In the genomic region with DNA sequence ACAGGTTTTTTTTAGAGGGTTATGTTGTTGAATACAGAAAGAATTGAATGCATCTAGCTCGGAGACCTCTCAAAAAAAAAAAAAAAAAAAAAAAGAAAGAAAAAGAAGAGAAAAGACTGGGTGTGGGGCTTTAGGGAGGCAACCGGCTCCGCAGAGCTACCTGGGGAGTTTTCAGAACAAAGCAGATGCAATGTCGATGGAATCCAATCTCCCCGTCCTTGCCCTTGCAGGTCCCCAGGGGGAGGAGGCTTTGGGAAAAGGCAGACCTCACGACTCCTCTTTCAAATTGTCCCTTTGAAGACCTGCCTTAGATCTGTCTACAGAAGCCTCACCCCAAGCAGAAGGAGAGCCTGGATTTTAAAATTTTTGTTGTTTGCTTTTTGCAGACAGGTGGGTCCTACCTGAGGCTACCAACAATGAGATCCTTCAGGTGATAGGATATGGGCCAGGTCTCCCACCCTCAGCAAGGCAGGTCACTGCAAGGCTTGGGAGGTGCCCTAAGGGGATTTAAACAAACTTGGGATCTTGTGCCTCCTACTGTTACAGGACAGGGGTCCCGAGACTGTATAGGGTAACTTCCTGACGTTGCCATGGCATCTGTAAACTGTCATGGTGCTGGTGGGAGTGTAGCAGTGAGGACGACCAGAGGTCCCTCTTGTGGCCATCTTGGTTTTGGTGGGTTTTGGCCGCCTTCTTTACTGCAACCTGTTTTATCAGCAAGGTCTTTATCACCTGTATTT, we compare ENCODE assay signal across 13 cellular contexts.
A peak's percentile ranks its signal among the peaks of the same experiment; 100 is the strongest.
DNase-seq lines count a peak whose midpoint lies in the region; ATAC-seq and TF ChIP-seq lines count a peak whose summit lies in the region.
"Had no signal": no experiment of that assay in that cellular context is flagged by ENCODE, and none has a peak within 500 bp of the region (broad histone marks: within the 10 kb centered on the region; RNA-seq: fewer than 3 reads in every experiment).

No MANE protein-coding gene starts in this region.

- H3K9me3 ChIP-seq in esophagus (ENCODE audit: control insufficient read depth in 2 of 2, insufficient read depth in 1 of 2, low read depth in 1 of 2, low read length in 1 of 2) = peaks cover 0 to 2% of the 10 kb centered on the region in 2 donors
- H3K9me3 ChIP-seq: adrenal gland had no signal

- peaks cover 18% of the 10 kb centered on the region for H3K27me3 Mint-ChIP-seq in activated naive CD8-positive, alpha-beta T cell treated with anti-CD3 and anti-CD28 coated beads, Interleukin-2, amount 10 ng/mL, durations not matched to agents 7 days and 5 days
- H3K27me3 Mint-ChIP-seq in activated naive CD8-positive, alpha-beta T cell treated with anti-CD3 and anti-CD28 coated beads for 36 hours = no peaks in the 10 kb centered on the region
- peaks cover 17% of the 10 kb centered on the region for H3K27me3 Mint-ChIP-seq in T-helper 2 cell treated with Interferon-gamma antibody and Interleukin-4, amounts not matched to agents 5 μg/mL and 100 μg/mL, for 36 hours (ENCODE audit: low read depth)
- peaks cover 33% of the 10 kb centered on the region for H3K27me3 Mint-ChIP-seq in progenitor cell of endocrine pancreas

- H3K4me1 ChIP-seq in esophagus (ENCODE audit: control insufficient read depth in 2 of 2, insufficient read depth in 2 of 2, low read length in 1 of 2) = no peaks in the 10 kb centered on the region
- H3K4me1 ChIP-seq: adrenal gland had no signal

- H3K4me1 Mint-ChIP-seq in activated naive CD8-positive, alpha-beta T cell treated with anti-CD3 and anti-CD28 coated beads, Interleukin-2, amount 10 ng/mL, durations not matched to agents 7 days and 5 days = peaks cover 11% of the 10 kb centered on the region
- H3K4me1 Mint-ChIP-seq in activated naive CD8-positive, alpha-beta T cell treated with anti-CD3 and anti-CD28 coated beads for 36 hours = no peaks in the 10 kb centered on the region
- H3K4me1 Mint-ChIP-seq in T-helper 2 cell treated with Interferon-gamma antibody and Interleukin-4, amounts not matched to agents 5 μg/mL and 100 μg/mL, for 36 hours (ENCODE audit: low read depth) = peaks cover 5% of the 10 kb centered on the region
- H3K4me1 Mint-ChIP-seq in progenitor cell of endocrine pancreas (ENCODE audit: low read depth) = peaks cover 7% of the 10 kb centered on the region

- TF ChIP-seq CTCF in progenitor cell of endocrine pancreas (IDR thresholded peaks at IDR 0.05; ENCODE audit: unreplicated experiment) = peak; percentile 25

- no peaks in the 10 kb centered on the region for H3K36me3 ChIP-seq in esophagus (ENCODE audit: control insufficient read depth in 2 of 2, insufficient read depth in 2 of 2, low read length in 1 of 2)
- H3K36me3 ChIP-seq: adrenal gland had no signal

- H3K27ac Mint-ChIP-seq in activated naive CD8-positive, alpha-beta T cell treated with anti-CD3 and anti-CD28 coated beads, Interleukin-2, amount 10 ng/mL, durations not matched to agents 7 days and 5 days = no peak overlapping the region
- H3K27ac Mint-ChIP-seq in activated naive CD8-positive, alpha-beta T cell treated with anti-CD3 and anti-CD28 coated beads for 36 hours = no peak overlapping the region
- no peak overlapping the region for H3K27ac Mint-ChIP-seq in T-helper 2 cell treated with Interferon-gamma antibody and Interleukin-4, amounts not matched to agents 5 μg/mL and 100 μg/mL, for 36 hours
- peak overlapping the region; percentile 43 for H3K27ac Mint-ChIP-seq in progenitor cell of endocrine pancreas
- H3K27ac Mint-ChIP-seq: dendritic cell treated with granulocyte-macrophage colony-stimulating factor and Interleukin-4, amounts not matched to agents 40 ng/mL and 50 ng/mL, for 4 days had no signal

- POLR2A ChIA-PET in activated naive CD8-positive, alpha-beta T cell treated with anti-CD3 and anti-CD28 coated beads, Interleukin-2, amount 10 ng/mL, durations not matched to agents 7 days and 5 days (lab: Charles Lee) = interaction anchor here (1.2 kb wide), 1 partner anchor 81 kb away, joined by 4 read pairs; no protein-coding TSS in a partner anchor

- WGBS in esophagus, 2 donors = 16 to 23% methylated on average over 10 of the region's 10 CpGs

- H3K4me3 Mint-ChIP-seq in activated naive CD8-positive, alpha-beta T cell treated with anti-CD3 and anti-CD28 coated beads, Interleukin-2, amount 10 ng/mL, durations not matched to agents 7 days and 5 days = no peak overlapping the region
- H3K4me3 Mint-ChIP-seq in activated naive CD8-positive, alpha-beta T cell treated with anti-CD3 and anti-CD28 coated beads for 36 hours = no peak overlapping the region
- H3K4me3 Mint-ChIP-seq in T-helper 2 cell treated with Interferon-gamma antibody and Interleukin-4, amounts not matched to agents 5 μg/mL and 100 μg/mL, for 36 hours = peak overlapping the region; percentile 18
- peak overlapping the region; percentile 6 for H3K4me3 Mint-ChIP-seq in progenitor cell of endocrine pancreas (ENCODE audit: low read depth)
- H3K4me3 Mint-ChIP-seq: dendritic cell treated with granulocyte-macrophage colony-stimulating factor and Interleukin-4, amounts not matched to agents 40 ng/mL and 50 ng/mL, for 4 days had no signal

- no peak overlapping the region for H3K4me3 ChIP-seq in esophagus (ENCODE audit: low read depth in 1 of 2, low read length in 2 of 2)
- H3K4me3 ChIP-seq: adrenal gland had no signal

- no peak for DNase-seq in activated naive CD8-positive, alpha-beta T cell treated with anti-CD3 and anti-CD28 coated beads, Interleukin-2, amount 10 ng/mL, durations not matched to agents 7 days and 5 days
- no peak for DNase-seq in activated naive CD8-positive, alpha-beta T cell treated with anti-CD3 and anti-CD28 coated beads for 36 hours
- no peak for DNase-seq in T-helper 2 cell treated with Interferon-gamma antibody and Interleukin-4, amounts not matched to agents 5 μg/mL and 100 μg/mL, for 36 hours (ENCODE audit: low spot score)
- DNase-seq in progenitor cell of endocrine pancreas (ENCODE audit: low spot score, unreplicated experiment) = no peak
- no peak for DNase-seq in putamen (ENCODE audit: low spot score)
- no peak for DNase-seq in NOMO-1 treated with DMSO at 0.1 percent for 48 hours (lab: John Stamatoyannopoulos, UW; ENCODE audit: unreplicated experiment)
- DNase-seq: adrenal gland; right cardiac atrium; stimulated activated CD4-positive, alpha-beta T cell treated with anti-CD3 and anti-CD28 coated beads, Interleukin-4, amount 100 ng/mL, for 4 hours had no signal

- H3K27ac ChIP-seq in esophagus (ENCODE audit: low read depth in 2 of 2, low read length in 1 of 2) = peak overlapping the region; percentile 31 to 76
- H3K27ac ChIP-seq: adrenal gland, RWPE1 had no signal

- ATAC-seq in activated naive CD8-positive, alpha-beta T cell treated with anti-CD3 and anti-CD28 coated beads, Interleukin-2, amount 10 ng/mL, durations not matched to agents 7 days and 5 days (ENCODE audit: low read depth) = peak; percentile 33
- no peak for ATAC-seq in GM18520 (IDR thresholded peaks at IDR 0.05; ENCODE audit: unreplicated experiment)
- ATAC-seq: right cardiac atrium had no signal

- H3K36me3 Mint-ChIP-seq in activated naive CD8-positive, alpha-beta T cell treated with anti-CD3 and anti-CD28 coated beads, Interleukin-2, amount 10 ng/mL, durations not matched to agents 7 days and 5 days = peaks cover 7% of the 10 kb centered on the region
- H3K36me3 Mint-ChIP-seq in activated naive CD8-positive, alpha-beta T cell treated with anti-CD3 and anti-CD28 coated beads for 36 hours = no peaks in the 10 kb centered on the region
- no peaks in the 10 kb centered on the region for H3K36me3 Mint-ChIP-seq in T-helper 2 cell treated with Interferon-gamma antibody and Interleukin-4, amounts not matched to agents 5 μg/mL and 100 μg/mL, for 36 hours (ENCODE audit: low read depth)
- H3K36me3 Mint-ChIP-seq in progenitor cell of endocrine pancreas (ENCODE audit: insufficient read depth) = no peaks in the 10 kb centered on the region

- no peaks in the 10 kb centered on the region for H3K27me3 ChIP-seq in esophagus (ENCODE audit: control insufficient read depth in 1 of 2, insufficient read depth in 2 of 2, low read length in 2 of 2)
- H3K27me3 ChIP-seq: adrenal gland had no signal

- H3K9me3 Mint-ChIP-seq in activated naive CD8-positive, alpha-beta T cell treated with anti-CD3 and anti-CD28 coated beads, Interleukin-2, amount 10 ng/mL, durations not matched to agents 7 days and 5 days = peaks cover 11% of the 10 kb centered on the region
- peaks cover 3% of the 10 kb centered on the region for H3K9me3 Mint-ChIP-seq in activated naive CD8-positive, alpha-beta T cell treated with anti-CD3 and anti-CD28 coated beads for 36 hours
- H3K9me3 Mint-ChIP-seq in T-helper 2 cell treated with Interferon-gamma antibody and Interleukin-4, amounts not matched to agents 5 μg/mL and 100 μg/mL, for 36 hours = peaks cover 7% of the 10 kb centered on the region
- no peaks in the 10 kb centered on the region for H3K9me3 Mint-ChIP-seq in progenitor cell of endocrine pancreas (ENCODE audit: low read depth)
- H3K9me3 Mint-ChIP-seq: dendritic cell treated with granulocyte-macrophage colony-stimulating factor and Interleukin-4, amounts not matched to agents 40 ng/mL and 50 ng/mL, for 4 days had no signal

Comparison
In these comparisons a context has a peak if more than half of its experiments do, and no peak if none do; other contexts are left out.
1. H3K4me3 Mint-ChIP-seq: peak in T-helper 2 cell treated with Interferon-gamma antibody and Interleukin-4, amounts not matched to agents 5 μg/mL and 100 μg/mL, for 36 hours (single experiment) and progenitor cell of endocrine pancreas (single experiment); none in activated naive CD8-positive, alpha-beta T cell treated with anti-CD3 and anti-CD28 coated beads, Interleukin-2, amount 10 ng/mL, durations not matched to agents 7 days and 5 days (single experiment) and activated naive CD8-positive, alpha-beta T cell treated with anti-CD3 and anti-CD28 coated beads for 36 hours (single experiment).